39 cellular contexts compared by ENCODE assay signal in genomic region chr1:3749512-3749911, GRCh38. TPM values are rescaled to one million over a fixed set of nuclear protein-coding genes. Genes with fewer than 3 reads are reported as not detected.
"Had no signal": no experiment of that assay in that cellular context is flagged by ENCODE, and none has a peak within 500 bp of the region (broad histone marks: within the 10 kb centered on the region; RNA-seq: fewer than 3 reads in every experiment).

No MANE protein-coding gene starts in this region.

- H3K9me3 ChIP-seq: adrenal gland, ascending aorta had no signal

- H3K27me3 Mint-ChIP-seq: activated CD4-positive, alpha-beta memory T cell treated with anti-CD3 and anti-CD28 coated beads for 36 hours; activated CD4-positive, alpha-beta T cell treated with anti-CD3 and anti-CD28 coated beads for 36 hours; activated CD4-positive, alpha-beta T cell treated with anti-CD3 and anti-CD28 coated beads, Interleukin-2, amount 10 ng/mL, durations not matched to agents 24 days and 14 days; activated naive CD8-positive, alpha-beta T cell treated with anti-CD3 and anti-CD28 coated beads for 36 hours; activated T-helper 17 cell treated with anti-CD3 and anti-CD28 coated beads, Interleukin-2, amount 50 U/mL, for 72 hours; central memory CD8-positive, alpha-beta T cell had no signal

- H3K27me3 ChIP-seq: ascending aorta, cardiac muscle cell had no signal

- H3K9me3 Mint-ChIP-seq: activated CD4-positive, alpha-beta memory T cell treated with anti-CD3 and anti-CD28 coated beads for 36 hours; activated CD4-positive, alpha-beta T cell treated with anti-CD3 and anti-CD28 coated beads, Interleukin-2, amount 10 ng/mL, durations not matched to agents 24 days and 14 days; activated CD8-positive, alpha-beta T cell treated with anti-CD3 and anti-CD28 coated beads for 36 hours; activated naive CD4-positive, alpha-beta T cell treated with anti-CD3 and anti-CD28 coated beads for 36 hours; activated naive CD4-positive, alpha-beta T cell treated with anti-CD3 and anti-CD28 coated beads, Interleukin-2, amount 50 U/mL, for 72 hours; activated naive CD8-positive, alpha-beta T cell treated with anti-CD3 and anti-CD28 coated beads for 36 hours; activated T-cell treated with anti-CD3 and anti-CD28 coated beads, Interleukin-2, amount 50 U/mL, for 4 hours; activated T-cell treated with anti-CD3 and anti-CD28 coated beads, Interleukin-2, amount 50 U/mL, for 72 hours; activated T-helper 1 cell treated with anti-CD3 and anti-CD28 coated beads, Interleukin-12 subunit alpha, Interleukin-12 subunit beta, Interleukin-2, Interleukin-4 antibody, amounts not matched to agents 30 ng/mL and 10 ng/mL and 1 ng/mL, durations not matched to agents 14 hours and 24 hours and 36 hours; activated T-helper 17 cell treated with anti-CD3 and anti-CD28 coated beads, Interleukin-2, amount 50 U/mL, for 72 hours; brain; central memory CD8-positive, alpha-beta T cell; T-helper 1 cell treated with Interleukin-12 subunit alpha and Interleukin-12 subunit beta and Interleukin-4 antibody, amounts not matched to agents 30 μg/mL and 1 μg/mL, for 36 hours; T-helper 2 cell treated with Interferon-gamma antibody and Interleukin-4, amounts not matched to agents 5 μg/mL and 100 μg/mL, for 36 hours had no signal

- H3K27ac Mint-ChIP-seq: activated CD4-positive, alpha-beta memory T cell treated with anti-CD3 and anti-CD28 coated beads for 36 hours; activated CD4-positive, alpha-beta T cell treated with anti-CD3 and anti-CD28 coated beads for 36 hours; activated CD4-positive, alpha-beta T cell treated with anti-CD3 and anti-CD28 coated beads, Interleukin-2, amount 10 ng/mL, durations not matched to agents 24 days and 14 days; activated CD8-positive, alpha-beta T cell treated with anti-CD3 and anti-CD28 coated beads for 36 hours; activated naive CD4-positive, alpha-beta T cell treated with anti-CD3 and anti-CD28 coated beads for 36 hours; activated naive CD4-positive, alpha-beta T cell treated with anti-CD3 and anti-CD28 coated beads, Interleukin-2, amount 50 U/mL, for 72 hours; activated naive CD8-positive, alpha-beta T cell treated with anti-CD3 and anti-CD28 coated beads for 36 hours; activated T-cell treated with anti-CD3 and anti-CD28 coated beads, Interleukin-2, amount 50 U/mL, for 72 hours; activated T-helper 1 cell treated with anti-CD3 and anti-CD28 coated beads, Interleukin-12 subunit alpha, Interleukin-12 subunit beta, Interleukin-2, Interleukin-4 antibody, amounts not matched to agents 30 ng/mL and 10 ng/mL and 1 ng/mL, durations not matched to agents 14 hours and 24 hours and 36 hours; activated T-helper 17 cell treated with anti-CD3 and anti-CD28 coated beads, Interleukin-2, amount 50 U/mL, for 72 hours; brain; T-helper 1 cell treated with Interleukin-12 subunit alpha and Interleukin-12 subunit beta and Interleukin-4 antibody, amounts not matched to agents 30 μg/mL and 1 μg/mL, for 36 hours; T-helper 2 cell treated with Interferon-gamma antibody and Interleukin-4, amounts not matched to agents 5 μg/mL and 100 μg/mL, for 36 hours had no signal

- H3K4me3 ChIP-seq: adrenal gland, ascending aorta, cardiac muscle cell had no signal

- H3K27ac ChIP-seq: adrenal gland, ascending aorta, cardiac muscle cell, VCaP had no signal

- H3K4me3 Mint-ChIP-seq: activated CD4-positive, alpha-beta memory T cell treated with anti-CD3 and anti-CD28 coated beads for 36 hours; activated CD4-positive, alpha-beta T cell treated with anti-CD3 and anti-CD28 coated beads for 36 hours; activated CD4-positive, alpha-beta T cell treated with anti-CD3 and anti-CD28 coated beads, Interleukin-2, amount 10 ng/mL, durations not matched to agents 24 days and 14 days; activated CD8-positive, alpha-beta T cell treated with anti-CD3 and anti-CD28 coated beads for 36 hours; activated naive CD4-positive, alpha-beta T cell treated with anti-CD3 and anti-CD28 coated beads for 36 hours; activated naive CD8-positive, alpha-beta T cell treated with anti-CD3 and anti-CD28 coated beads for 36 hours; activated T-cell treated with anti-CD3 and anti-CD28 coated beads, Interleukin-2, amount 50 U/mL, for 4 hours; activated T-cell treated with anti-CD3 and anti-CD28 coated beads, Interleukin-2, amount 50 U/mL, for 72 hours; activated T-helper 1 cell treated with anti-CD3 and anti-CD28 coated beads, Interleukin-12 subunit alpha, Interleukin-12 subunit beta, Interleukin-2, Interleukin-4 antibody, amounts not matched to agents 30 ng/mL and 10 ng/mL and 1 ng/mL, durations not matched to agents 14 hours and 24 hours and 36 hours; activated T-helper 17 cell treated with anti-CD3 and anti-CD28 coated beads, Interleukin-2, amount 50 U/mL, for 72 hours; central memory CD8-positive, alpha-beta T cell; T-helper 1 cell treated with Interleukin-12 subunit alpha and Interleukin-12 subunit beta and Interleukin-4 antibody, amounts not matched to agents 30 μg/mL and 1 μg/mL, for 36 hours; T-helper 2 cell treated with Interferon-gamma antibody and Interleukin-4, amounts not matched to agents 5 μg/mL and 100 μg/mL, for 36 hours had no signal

- DNase-seq: activated CD4-positive, alpha-beta memory T cell treated with anti-CD3 and anti-CD28 coated beads for 36 hours; activated CD4-positive, alpha-beta T cell treated with anti-CD3 and anti-CD28 coated beads for 1 hour; activated CD4-positive, alpha-beta T cell treated with anti-CD3 and anti-CD28 coated beads for 36 hours; activated CD4-positive, alpha-beta T cell treated with anti-CD3 and anti-CD28 coated beads, Interleukin-2, amount 10 ng/mL, durations not matched to agents 24 days and 14 days; activated CD4-positive, alpha-beta T cell treated with anti-CD3 and anti-CD28 coated beads, Interleukin-2, amount 50 U/mL, for 1 hour; activated CD4-positive, alpha-beta T cell treated with anti-CD3 and anti-CD28 coated beads, Interleukin-2, amount 50 U/mL, for 4 hours; activated CD4-positive, CD25-positive, alpha-beta regulatory T cell; activated CD8-positive, alpha-beta memory T cell treated with anti-CD3 and anti-CD28 coated beads, Interleukin-2, amount 50 U/mL, for 4 hours; activated CD8-positive, alpha-beta T cell treated with anti-CD3 and anti-CD28 coated beads for 36 hours; activated effector memory CD4-positive, alpha-beta T cell treated with anti-CD3 and anti-CD28 coated beads, Interleukin-2, amount 50 U/mL, for 16 hours; activated gamma-delta T cell treated with Interleukin-2 at 50 U/mL for 16 hours; activated naive CD4-positive, alpha-beta T cell; activated naive CD4-positive, alpha-beta T cell treated with anti-CD3 and anti-CD28 coated beads for 36 hours; activated naive CD4-positive, alpha-beta T cell treated with anti-CD3 and anti-CD28 coated beads, Interleukin-2, amount 50 U/mL, for 16 hours; activated naive CD8-positive, alpha-beta T cell treated with anti-CD3 and anti-CD28 coated beads for 36 hours; activated T-cell treated with anti-CD3 and anti-CD28 coated beads for 4 hours; activated T-cell treated with anti-CD3 and anti-CD28 coated beads, Interleukin-2, amount 50 U/mL, for 1 hour; activated T-cell treated with anti-CD3 and anti-CD28 coated beads, Interleukin-2, amount 50 U/mL, for 4 hours; activated T-cell treated with anti-CD3 and anti-CD28 coated beads, Interleukin-2, amount 50 U/mL, for 72 hours; adrenal gland; amygdala; anterior cingulate cortex; caudate nucleus; cerebellar nuclear complex; T-helper 2 cell; T-helper 9 cell had no signal

- ATAC-seq: activated CD4-positive, alpha-beta T cell treated with anti-CD3 and anti-CD28 coated beads for 36 hours; activated CD4-positive, CD25-positive, alpha-beta regulatory T cell treated with anti-CD3 and anti-CD28 coated beads, Interleukin-2, amount 50 U/mL, for 24 hours; activated CD8-positive, alpha-beta T cell treated with anti-CD3 and anti-CD28 coated beads for 36 hours; activated naive CD4-positive, alpha-beta T cell treated with anti-CD3 and anti-CD28 coated beads, Interleukin-2, amount 50 U/mL, for 72 hours; activated T-cell treated with anti-CD3 and anti-CD28 coated beads, Interleukin-2, amount 50 U/mL, for 4 hours; activated T-cell treated with anti-CD3 and anti-CD28 coated beads, Interleukin-2, amount 50 U/mL, for 72 hours; activated T-helper 17 cell treated with anti-CD3 and anti-CD28 coated beads, Interleukin-2, amount 50 U/mL, for 72 hours had no signal

- H3K36me3 ChIP-seq: adrenal gland, cardiac muscle cell had no signal

- H3K36me3 Mint-ChIP-seq: activated CD4-positive, alpha-beta memory T cell treated with anti-CD3 and anti-CD28 coated beads for 36 hours; brain had no signal

RNA-seq across cellular contexts. Expression of gene CCDC27, which starts 2.7 kb away (rescaled TPM):
- total RNA-seq: activated CD4-positive, alpha-beta memory T cell treated with anti-CD3 and anti-CD28 coated beads for 36 hours; activated CD4-positive, alpha-beta T cell treated with anti-CD3 and anti-CD28 coated beads for 36 hours; activated CD4-positive, alpha-beta T cell treated with anti-CD3 and anti-CD28 coated beads, Interleukin-2, amount 10 ng/mL, durations not matched to agents 24 days and 14 days; activated CD8-positive, alpha-beta memory T cell treated with anti-CD3 and anti-CD28 coated beads for 36 hours; activated CD8-positive, alpha-beta T cell treated with anti-CD3 and anti-CD28 coated beads for 36 hours; activated naive CD4-positive, alpha-beta T cell treated with anti-CD3 and anti-CD28 coated beads for 36 hours; activated naive CD4-positive, alpha-beta T cell treated with anti-CD3 and anti-CD28 coated beads, Interleukin-2, amount 50 U/mL, for 72 hours; activated naive CD8-positive, alpha-beta T cell treated with anti-CD3 and anti-CD28 coated beads for 36 hours; activated T-cell treated with anti-CD3 and anti-CD28 coated beads, Interleukin-2, amount 50 U/mL, for 4 hours; activated T-cell treated with anti-CD3 and anti-CD28 coated beads, Interleukin-2, amount 50 U/mL, for 72 hours; activated T-helper 1 cell treated with anti-CD3 and anti-CD28 coated beads, Interleukin-12 subunit alpha, Interleukin-12 subunit beta, Interleukin-2, Interleukin-4 antibody, amounts not matched to agents 30 ng/mL and 10 ng/mL and 1 ng/mL, durations not matched to agents 14 hours and 24 hours and 36 hours; activated T-helper 17 cell treated with anti-CD3 and anti-CD28 coated beads, Interleukin-2, amount 50 U/mL, for 72 hours; adrenal gland; ascending aorta; bronchial epithelial cell had no signal
- polyA plus RNA-seq: adrenal gland had no signal

RNA-seq across cellular contexts. Expression of gene SMIM1, which starts 23.0 kb away (rescaled TPM):
- total RNA-seq: ascending aorta, bronchial epithelial cell had no signal
